Comparison of ENCODE assay signal across 13 cellular contexts in genomic region chr12:12542964-12543363, GRCh38.
"Had no signal": no experiment of that assay in that cellular context is flagged by ENCODE, and none has a peak within 500 bp of the region (broad histone marks: within the 10 kb centered on the region; RNA-seq: fewer than 3 reads in every experiment).

No MANE protein-coding gene starts in this region.

- ATAC-seq: activated T-cell treated with anti-CD3 and anti-CD28 coated beads, Interleukin-2, amount 50 U/mL, for 4 hours; heart right ventricle; left ventricle myocardium superior; sciatic nerve; upper lobe of right lung had no signal

- H3K4me1 ChIP-seq: upper lobe of right lung had no signal

- H3K9me3 Mint-ChIP-seq: activated T-cell treated with anti-CD3 and anti-CD28 coated beads, Interleukin-2, amount 50 U/mL, for 4 hours; stimulated activated naive CD8-positive, alpha-beta T cell treated with anti-CD3 and anti-CD28 coated beads, Interleukin-15, Interleukin-2, amounts not matched to agents 100 ng/mL and 50 ng/mL, for 24 hours had no signal

- H3K9me3 ChIP-seq: neutrophil, upper lobe of right lung had no signal

- H3K4me3 ChIP-seq: heart right ventricle, upper lobe of right lung had no signal

- H3K36me3 ChIP-seq: neutrophil, upper lobe of right lung had no signal

- H3K27me3 Mint-ChIP-seq: activated naive CD8-positive, alpha-beta T cell treated with anti-CD3 and anti-CD28 coated beads for 36 hours; stimulated activated naive CD8-positive, alpha-beta T cell treated with anti-CD3 and anti-CD28 coated beads, Interleukin-15, Interleukin-2, amounts not matched to agents 100 ng/mL and 50 ng/mL, for 24 hours had no signal

- H3K27ac ChIP-seq: heart right ventricle, neutrophil, upper lobe of right lung had no signal

- DNase-seq: activated CD4-positive, alpha-beta T cell treated with anti-CD3 and anti-CD28 coated beads, Interleukin-2, amount 50 U/mL, for 4 hours; activated gamma-delta T cell treated with Interleukin-2 at 50 U/mL for 16 hours; activated naive CD8-positive, alpha-beta T cell treated with anti-CD3 and anti-CD28 coated beads for 36 hours; activated T-cell treated with anti-CD3 and anti-CD28 coated beads, Interleukin-2, amount 50 U/mL, for 4 hours; anterior cingulate cortex; heart right ventricle; islet precursor cell; left ventricle myocardium superior; stimulated activated CD4-positive, alpha-beta T cell treated with anti-CD3 and anti-CD28 coated beads, Interleukin-12 subunit alpha, Interleukin-12 subunit beta, amount 100 ng/mL, for 4 hours; upper lobe of right lung had no signal

- H3K4me3 Mint-ChIP-seq: activated naive CD8-positive, alpha-beta T cell treated with anti-CD3 and anti-CD28 coated beads for 36 hours; activated T-cell treated with anti-CD3 and anti-CD28 coated beads, Interleukin-2, amount 50 U/mL, for 4 hours; stimulated activated naive CD8-positive, alpha-beta T cell treated with anti-CD3 and anti-CD28 coated beads, Interleukin-15, Interleukin-2, amounts not matched to agents 100 ng/mL and 50 ng/mL, for 24 hours had no signal

- H3K27me3 ChIP-seq: heart right ventricle, neutrophil, upper lobe of right lung had no signal

- H3K27ac Mint-ChIP-seq: activated naive CD8-positive, alpha-beta T cell treated with anti-CD3 and anti-CD28 coated beads for 36 hours; stimulated activated naive CD8-positive, alpha-beta T cell treated with anti-CD3 and anti-CD28 coated beads, Interleukin-15, Interleukin-2, amounts not matched to agents 100 ng/mL and 50 ng/mL, for 24 hours had no signal
